Comparison of ENCODE assay signal across 10 cellular contexts in genomic region chr1:89126602-89127001, GRCh38. TPM values are rescaled to one million over a fixed set of nuclear protein-coding genes. Genes with fewer than 3 reads are reported as not detected.
DNase-seq lines count a peak whose midpoint lies in the region; ATAC-seq and TF ChIP-seq lines count a peak whose summit lies in the region.
"Had no signal": no experiment of that assay in that cellular context is flagged by ENCODE, and none has a peak within 500 bp of the region (broad histone marks: within the 10 kb centered on the region; RNA-seq: fewer than 3 reads in every experiment).

No MANE protein-coding gene starts in this region.

- H3K36me3 ChIP-seq in lower lobe of right lung (peaks cover 2% of the 10 kb centered on the region), testis (ENCODE audit: low read depth, missing control alignments) (no peaks in the 10 kb centered on the region)

- H3K27me3 ChIP-seq in lower lobe of right lung (ENCODE audit: low read depth) = no peaks in the 10 kb centered on the region
- no peaks in the 10 kb centered on the region for H3K27me3 ChIP-seq in testis

- H3K4me1 ChIP-seq in lower lobe of right lung = peaks cover 53% of the 10 kb centered on the region
- peaks cover 12% of the 10 kb centered on the region for H3K4me1 ChIP-seq in testis

- intact Hi-C loops in activated CD4-positive, alpha-beta T cell treated with anti-CD3 and anti-CD28 coated beads for 36 hours (cut with DNase I, micrococcal nuclease) = loop anchor here (1.0 to 2.0 kb wide), 14 partner anchors 22 to 868 kb away; partner anchors contain the start of genes GBP1 (in 2 of the 2), GTF2B (in 1 of the 2), KYAT3 (in 1 of the 2) and RBMXL1 (in 1 of the 2)
- intact Hi-C loops in lower lobe of right lung (cut with DNase I) (no loop called here), testis (cut with DNase I; ENCODE audit: low total_unique reads) (no loop called here)

- 39 to 42% methylated on average over 5 of the region's 5 CpGs for WGBS in testis, 2 donors

- peaks cover 49% of the 10 kb centered on the region for H3K4me1 Mint-ChIP-seq in activated CD4-positive, alpha-beta T cell treated with anti-CD3 and anti-CD28 coated beads for 36 hours
- H3K4me1 Mint-ChIP-seq in activated naive CD4-positive, alpha-beta T cell treated with anti-CD3 and anti-CD28 coated beads, Interleukin-2, amount 50 U/mL, for 24 hours = peaks cover 54% of the 10 kb centered on the region
- H3K4me1 Mint-ChIP-seq in mesothelial cell of epicardium = peaks cover 21% of the 10 kb centered on the region

- no peak for TF ChIP-seq POLR2A in testis (IDR thresholded peaks at IDR 0.05)

- TF ChIP-seq CTCF in lower lobe of right lung (IDR thresholded peaks at IDR 0.05) (no peak), testis (IDR thresholded peaks at IDR 0.05) (no peak), mesothelial cell of epicardium (IDR thresholded peaks at IDR 0.05; ENCODE audit: unreplicated experiment) (no peak)

- H3K27me3 Mint-ChIP-seq in activated CD4-positive, alpha-beta T cell treated with anti-CD3 and anti-CD28 coated beads for 36 hours = no peaks in the 10 kb centered on the region
- no peaks in the 10 kb centered on the region for H3K27me3 Mint-ChIP-seq in activated naive CD4-positive, alpha-beta T cell treated with anti-CD3 and anti-CD28 coated beads, Interleukin-2, amount 50 U/mL, for 24 hours
- H3K27me3 Mint-ChIP-seq in mesothelial cell of epicardium (ENCODE audit: low read depth) = no peaks in the 10 kb centered on the region

- H3K27ac ChIP-seq in lower lobe of right lung (peak overlapping the region; percentile 80), testis (peak overlapping the region; percentile 77 to 89)

- POLR2A ChIA-PET in activated CD4-positive, alpha-beta T cell treated with anti-CD3 and anti-CD28 coated beads for 36 hours (lab: Charles Lee) = interaction anchor here (0.6 to 3.9 kb wide), 18 partner anchors 9 to 482 kb away, joined by 3 to 28 read pairs (median 3); partner anchors contain the start of genes GBP3, GBP4 and GBP5

- peak overlapping the region; percentile 99 for H3K27ac Mint-ChIP-seq in activated CD4-positive, alpha-beta T cell treated with anti-CD3 and anti-CD28 coated beads for 36 hours
- H3K27ac Mint-ChIP-seq in activated naive CD4-positive, alpha-beta T cell treated with anti-CD3 and anti-CD28 coated beads, Interleukin-2, amount 50 U/mL, for 24 hours = peak overlapping the region; percentile 98
- no peak overlapping the region for H3K27ac Mint-ChIP-seq in mesothelial cell of epicardium

- CTCF ChIA-PET in activated CD4-positive, alpha-beta T cell treated with anti-CD3 and anti-CD28 coated beads for 36 hours (lab: Charles Lee) = interaction anchor here (0.7 to 2.3 kb wide), 8 partner anchors 25 to 323 kb away, joined by 3 to 8 read pairs (median 3); no protein-coding TSS in a partner anchor

- peaks cover 48% of the 10 kb centered on the region for H3K36me3 Mint-ChIP-seq in activated CD4-positive, alpha-beta T cell treated with anti-CD3 and anti-CD28 coated beads for 36 hours (ENCODE audit: low read depth)
- H3K36me3 Mint-ChIP-seq in activated naive CD4-positive, alpha-beta T cell treated with anti-CD3 and anti-CD28 coated beads, Interleukin-2, amount 50 U/mL, for 24 hours = peaks cover 29% of the 10 kb centered on the region
- H3K36me3 Mint-ChIP-seq in mesothelial cell of epicardium = no peaks in the 10 kb centered on the region

- peak overlapping the region; percentile 87 for H3K4me3 Mint-ChIP-seq in activated CD4-positive, alpha-beta T cell treated with anti-CD3 and anti-CD28 coated beads for 36 hours
- peak overlapping the region; percentile 97 for H3K4me3 Mint-ChIP-seq in activated naive CD4-positive, alpha-beta T cell treated with anti-CD3 and anti-CD28 coated beads, Interleukin-2, amount 50 U/mL, for 24 hours
- H3K4me3 Mint-ChIP-seq in mesothelial cell of epicardium = no peak overlapping the region

- no peak for DNase-seq in activated CD4-positive, alpha-beta T cell treated with anti-CD3 and anti-CD28 coated beads for 36 hours
- no peak for DNase-seq in activated CD4-positive, alpha-beta T cell treated with anti-CD3 and anti-CD28 coated beads for 1 hour
- DNase-seq in lower lobe of right lung = no peak
- no peak for DNase-seq in testis
- DNase-seq in epidermal melanocyte (ENCODE audit: insufficient read length, low spot score) = no peak
- no peak for DNase-seq in mesothelial cell of epicardium (ENCODE audit: low spot score in 2 of 2, unreplicated experiment in 2 of 2)
- no peak for DNase-seq in SHP77 (lab: John Stamatoyannopoulos, UW)
- DNase-seq: glutamatergic neuron had no signal

- H3K9me3 Mint-ChIP-seq in activated CD4-positive, alpha-beta T cell treated with anti-CD3 and anti-CD28 coated beads for 36 hours (ENCODE audit: low read depth) = peaks cover 3% of the 10 kb centered on the region
- no peaks in the 10 kb centered on the region for H3K9me3 Mint-ChIP-seq in activated naive CD4-positive, alpha-beta T cell treated with anti-CD3 and anti-CD28 coated beads, Interleukin-2, amount 50 U/mL, for 24 hours
- H3K9me3 Mint-ChIP-seq in mesothelial cell of epicardium = no peaks in the 10 kb centered on the region

- peak; percentile 59 for ATAC-seq in activated CD4-positive, alpha-beta T cell treated with anti-CD3 and anti-CD28 coated beads for 36 hours
- peak in 1 of 2 donors; percentile 30 for ATAC-seq in lower lobe of right lung

- peak overlapping the region; percentile 63 for H3K4me3 ChIP-seq in lower lobe of right lung
- H3K4me3 ChIP-seq in testis = no peak overlapping the region

- H3K9me3 ChIP-seq in lower lobe of right lung = no peaks in the 10 kb centered on the region
- H3K9me3 ChIP-seq in testis = no peaks in the 10 kb centered on the region

RNA-seq across cellular contexts. Expression of gene GBP2, which starts 0.7 kb away (rescaled TPM):
- total RNA-seq in activated CD4-positive, alpha-beta T cell treated with anti-CD3 and anti-CD28 coated beads for 36 hours = 100 to 1,000 TPM; 253 to 294 TPM
- 48.8 TPM for total RNA-seq in lower lobe of right lung
- 10 to 100 TPM; 35.2 to 41.3 TPM for total RNA-seq in testis
- 39.5 TPM for polyA plus RNA-seq in testis (ENCODE audit: insufficient read depth, low read depth, low replicate concordance)
- 3.8 to 4.4 TPM (median 4.1 TPM) in 3 replicates for total RNA-seq in mesothelial cell of epicardium

RNA-seq across cellular contexts. Expression of gene GBP7, which starts 49.2 kb away (rescaled TPM):
- not detected for total RNA-seq in activated CD4-positive, alpha-beta T cell treated with anti-CD3 and anti-CD28 coated beads for 36 hours
- total RNA-seq in lower lobe of right lung (not detected), testis (not detected), mesothelial cell of epicardium (not detected in 3 replicates)
- 0.12 TPM for polyA plus RNA-seq in testis (ENCODE audit: insufficient read depth, low read depth, low replicate concordance)
- total RNA-seq: A673 had no signal

Comparison
In these comparisons a context has a peak if more than half of its experiments do, and no peak if none do; other contexts are left out.
1. intact Hi-C loops: an anchor here in activated CD4-positive, alpha-beta T cell treated with anti-CD3 and anti-CD28 coated beads for 36 hours (1.0 to 2.0 kb wide); none called in lower lobe of right lung and testis.